In the genomic region with DNA sequence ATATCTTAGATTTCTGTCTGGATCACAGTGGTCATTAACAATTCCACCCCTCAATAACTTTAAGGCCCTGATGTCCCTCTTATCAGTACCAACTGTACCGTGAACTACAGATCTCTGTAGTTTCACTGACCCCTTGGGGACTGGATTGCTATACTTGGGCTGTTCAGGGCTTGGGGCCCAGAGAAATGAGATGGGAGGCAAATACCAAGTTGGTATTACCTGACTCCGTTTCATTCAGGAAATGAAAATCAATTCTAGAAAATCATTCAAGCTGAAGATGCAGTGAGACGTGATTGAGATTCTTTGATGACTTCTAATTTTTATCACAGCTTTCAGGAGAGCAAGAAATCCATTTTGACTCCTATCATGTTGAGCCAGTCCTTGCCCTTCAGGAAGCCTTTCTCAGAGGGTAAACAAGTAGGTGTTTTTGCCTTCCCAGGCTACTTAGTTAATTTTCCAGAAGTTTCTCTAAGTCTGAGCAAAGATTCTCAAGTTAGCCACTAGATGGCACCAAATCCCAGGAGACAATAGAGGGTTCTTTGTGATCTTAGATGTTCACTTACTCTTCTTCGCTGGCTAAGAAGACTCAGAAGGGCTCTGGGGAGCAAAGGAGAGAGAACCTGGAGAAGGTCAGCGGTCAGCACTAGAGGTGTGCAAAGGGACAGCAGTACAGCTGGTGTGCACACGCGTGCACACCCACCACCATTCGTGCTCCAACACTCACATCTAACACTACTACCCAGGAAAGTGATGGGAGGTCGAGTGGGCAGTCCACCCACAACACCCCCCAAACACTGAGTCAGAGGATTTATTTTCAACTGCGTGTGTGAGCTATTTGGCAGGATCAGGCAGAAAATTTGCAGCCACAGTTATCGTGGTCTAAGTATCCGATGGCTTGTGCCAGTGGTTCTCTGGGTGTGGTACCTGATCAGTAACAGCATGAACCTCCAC, we compare ENCODE assay signal across 9 cellular contexts. TPM values are rescaled to one million over a fixed set of nuclear protein-coding genes. Genes with fewer than 3 reads are reported as not detected.
DNase-seq lines count a peak whose midpoint lies in the region; ATAC-seq, FAIRE-seq and TF ChIP-seq lines count a peak whose summit lies in the region.
"Had no signal": no experiment of that assay in that cellular context is flagged by ENCODE, and none has a peak within 500 bp of the region (broad histone marks: within the 10 kb centered on the region; RNA-seq: fewer than 3 reads in every experiment).

No MANE protein-coding gene starts in this region.

- H3K27me3 ChIP-seq in bronchial epithelial cell (ENCODE audit: control insufficient read depth, insufficient read depth, low read length) = no peaks in the 10 kb centered on the region
- no peaks in the 10 kb centered on the region for H3K27me3 ChIP-seq in kidney epithelial cell (ENCODE audit: control insufficient read depth, insufficient read depth, low read length)

- in situ Hi-C loops in KBM-7 (cut with MboI; ENCODE audit: low pct_unique_long_range_greater_than_20kb, low sequenced_read_pairs) = no loop called here

- peak; percentile 24 for DNase-seq in activated CD4-positive, alpha-beta T cell treated with anti-CD3 and anti-CD28 coated beads for 36 hours
- DNase-seq in activated CD4-positive, alpha-beta T cell treated with anti-CD3 and anti-CD28 coated beads for 48 hours = no peak
- peak; percentile 68 for DNase-seq in KBM-7
- DNase-seq in RWPE1 (ENCODE audit: low spot score) = peak; percentile 21
- peak; percentile 70 for DNase-seq in bronchial epithelial cell (ENCODE audit: low read depth)
- peak; percentile 39 for DNase-seq in kidney epithelial cell (ENCODE audit: low read depth)
- peak; percentile 34 to 35 for DNase-seq in stimulated activated naive CD8-positive, alpha-beta T cell treated with anti-CD3 and anti-CD28 coated beads, Interleukin-15, amount 100 ng/mL, for 72 hours

- no peak overlapping the region for H3K27ac ChIP-seq in RWPE1

- TF ChIP-seq CTCF in RWPE1 (conservative IDR thresholded peaks at IDR 0.05; ENCODE audit: low read depth) = peak; percentile 63
- TF ChIP-seq CTCF in bronchial epithelial cell (IDR thresholded peaks at IDR 0.05; ENCODE audit: insufficient read depth, low read length, severe bottlenecking) = peak; percentile 62
- TF ChIP-seq CTCF in kidney epithelial cell (IDR thresholded peaks at IDR 0.05; ENCODE audit: insufficient read depth, low read length, poor library complexity, severe bottlenecking) = peak; percentile 69

- H3K9me3 Mint-ChIP-seq in activated CD4-positive, alpha-beta T cell treated with anti-CD3 and anti-CD28 coated beads for 36 hours (ENCODE audit: low read depth) = no peaks in the 10 kb centered on the region
- no peaks in the 10 kb centered on the region for H3K9me3 Mint-ChIP-seq in stimulated activated naive CD8-positive, alpha-beta T cell treated with anti-CD3 and anti-CD28 coated beads, Interleukin-15, amount 100 ng/mL, for 72 hours

- H3K4me1 Mint-ChIP-seq in activated CD4-positive, alpha-beta T cell treated with anti-CD3 and anti-CD28 coated beads for 36 hours = peaks cover 63% of the 10 kb centered on the region
- peaks cover 68% of the 10 kb centered on the region for H3K4me1 Mint-ChIP-seq in stimulated activated naive CD8-positive, alpha-beta T cell treated with anti-CD3 and anti-CD28 coated beads, Interleukin-15, amount 100 ng/mL, for 72 hours

- no peak for FAIRE-seq in bronchial epithelial cell (lab: Jason Lieb, UNC)

- peaks cover 1% of the 10 kb centered on the region for H3K36me3 ChIP-seq in bronchial epithelial cell (ENCODE audit: control insufficient read depth, insufficient read depth, low read length)
- H3K36me3 ChIP-seq in kidney epithelial cell (ENCODE audit: control insufficient read depth, insufficient read depth, low read length) = no peaks in the 10 kb centered on the region

- H3K36me3 Mint-ChIP-seq in activated CD4-positive, alpha-beta T cell treated with anti-CD3 and anti-CD28 coated beads for 36 hours (ENCODE audit: low read depth) = peaks cover 16% of the 10 kb centered on the region

- H3K4me3 ChIP-seq in bronchial epithelial cell (ENCODE audit: low read depth, low read length) = no peak overlapping the region
- no peak overlapping the region for H3K4me3 ChIP-seq in kidney epithelial cell (ENCODE audit: low read depth, low read length)
- H3K4me3 ChIP-seq: skin epidermis had no signal

- no peaks in the 10 kb centered on the region for H3K27me3 Mint-ChIP-seq in activated CD4-positive, alpha-beta T cell treated with anti-CD3 and anti-CD28 coated beads for 36 hours
- H3K27me3 Mint-ChIP-seq in stimulated activated naive CD8-positive, alpha-beta T cell treated with anti-CD3 and anti-CD28 coated beads, Interleukin-15, amount 100 ng/mL, for 72 hours = no peaks in the 10 kb centered on the region

- peak overlapping the region; percentile 94 for H3K27ac Mint-ChIP-seq in activated CD4-positive, alpha-beta T cell treated with anti-CD3 and anti-CD28 coated beads for 36 hours
- peak overlapping the region; percentile 55 to 76 for H3K27ac Mint-ChIP-seq in stimulated activated naive CD8-positive, alpha-beta T cell treated with anti-CD3 and anti-CD28 coated beads, Interleukin-15, amount 100 ng/mL, for 72 hours

- POLR2A ChIA-PET in activated CD4-positive, alpha-beta T cell treated with anti-CD3 and anti-CD28 coated beads for 36 hours (lab: Charles Lee) = interaction anchor here (0.6 to 1.0 kb wide), 2 partner anchors 25 to 206 kb away, joined by 3 to 4 read pairs; partner anchors contain the start of gene RPL36A
- POLR2A ChIA-PET in RWPE1 (lab: Yijun Ruan, JAX; ENCODE audit: low non-redundant PET) = no interaction called here

- peak; percentile 81 for ATAC-seq in activated CD4-positive, alpha-beta T cell treated with anti-CD3 and anti-CD28 coated beads for 36 hours
- peak; percentile 65 for ATAC-seq in GM21619 (IDR thresholded peaks at IDR 0.05; ENCODE audit: unreplicated experiment)
- ATAC-seq in stimulated activated naive CD8-positive, alpha-beta T cell treated with anti-CD3 and anti-CD28 coated beads, Interleukin-15, amount 100 ng/mL, for 72 hours = peak; percentile 67

- CTCF ChIA-PET in activated CD4-positive, alpha-beta T cell treated with anti-CD3 and anti-CD28 coated beads for 36 hours (lab: Charles Lee) = interaction anchor here (0.9 to 1.8 kb wide), 5 partner anchors 15 to 176 kb away, joined by 3 to 8 read pairs (median 3); no protein-coding TSS in a partner anchor
- CTCF ChIA-PET in RWPE1 (lab: Yijun Ruan, JAX) = interaction anchor here (0.5 kb wide), 1 partner anchor 668 kb away, joined by 3 read pairs; no protein-coding TSS in a partner anchor

- peak overlapping the region; percentile 43 for H3K4me3 Mint-ChIP-seq in activated CD4-positive, alpha-beta T cell treated with anti-CD3 and anti-CD28 coated beads for 36 hours
- peak overlapping the region; percentile 47 to 66 for H3K4me3 Mint-ChIP-seq in stimulated activated naive CD8-positive, alpha-beta T cell treated with anti-CD3 and anti-CD28 coated beads, Interleukin-15, amount 100 ng/mL, for 72 hours

- intact Hi-C loops in activated CD4-positive, alpha-beta T cell treated with anti-CD3 and anti-CD28 coated beads for 36 hours (cut with DNase I, micrococcal nuclease) = loop anchor here (1.0 to 10.0 kb wide), 9 partner anchors 72 to 1239 kb away; partner anchors contain the start of genes ARMCX1 (in 1 of the 2), ARMCX2 (in 1 of the 2), ARMCX4 (in 1 of the 2) and ARMCX5 (in 1 of the 2)

RNA-seq across cellular contexts. Expression of gene HNRNPH2, which starts 7.4 kb away (rescaled TPM):
- total RNA-seq in activated CD4-positive, alpha-beta T cell treated with anti-CD3 and anti-CD28 coated beads for 36 hours = 10 to 100 TPM; 18.6 to 26.9 TPM
- total RNA-seq in bronchial epithelial cell (104 and 110 TPM in 2 replicates), kidney epithelial cell (44.7 and 51.1 TPM in 2 replicates)

RNA-seq across cellular contexts. Expression of gene GLA, which starts 7.7 kb away (rescaled TPM):
- total RNA-seq in activated CD4-positive, alpha-beta T cell treated with anti-CD3 and anti-CD28 coated beads for 36 hours = 10 to 100 TPM; 32.6 to 42.2 TPM
- total RNA-seq in bronchial epithelial cell = 9.0 and 15.0 TPM in 2 replicates
- total RNA-seq in kidney epithelial cell = 24.4 and 39.6 TPM in 2 replicates

RNA-seq across cellular contexts. Expression of gene RPL36A, which starts 24.6 kb away (rescaled TPM):
- 100 to 1,000 TPM; 340 to 709 TPM for total RNA-seq in activated CD4-positive, alpha-beta T cell treated with anti-CD3 and anti-CD28 coated beads for 36 hours
- total RNA-seq in bronchial epithelial cell (736 and 1,171 TPM in 2 replicates), kidney epithelial cell (1,018 and 3,844 TPM in 2 replicates)

RNA-seq across cellular contexts. Expression of gene BTK, which starts 29.5 kb away (rescaled TPM):
- total RNA-seq in activated CD4-positive, alpha-beta T cell treated with anti-CD3 and anti-CD28 coated beads for 36 hours = not detected
- total RNA-seq in bronchial epithelial cell = under 0.01 TPM in 1 of 2 replicates, not detected in the other
- total RNA-seq in kidney epithelial cell = not detected in 2 replicates
